ENCODE assay signal across 29 cellular contexts in genomic region chr1:29944253-29944652, GRCh38.
"Had no signal": no experiment of that assay in that cellular context is flagged by ENCODE, and none has a peak within 500 bp of the region (broad histone marks: within the 10 kb centered on the region; RNA-seq: fewer than 3 reads in every experiment).

No MANE protein-coding gene starts in this region.

- H3K9me3 Mint-ChIP-seq: activated CD4-positive, alpha-beta memory T cell treated with anti-CD3 and anti-CD28 coated beads, Interleukin-2, amount 10 ng/mL, durations not matched to agents 7 days and 5 days; activated naive CD4-positive, alpha-beta T cell treated with anti-CD3 and anti-CD28 coated beads for 36 hours; activated T-helper 17 cell treated with anti-CD3 and anti-CD28 coated beads, Interleukin-2, amount 50 U/mL, for 72 hours; T-helper 1 cell treated with Interleukin-12 subunit alpha and Interleukin-12 subunit beta and Interleukin-4 antibody, amounts not matched to agents 30 μg/mL and 1 μg/mL, for 36 hours had no signal

- H3K9me3 ChIP-seq: Peyer's patch had no signal

- H3K4me1 Mint-ChIP-seq: activated CD4-positive, alpha-beta memory T cell treated with anti-CD3 and anti-CD28 coated beads, Interleukin-2, amount 10 ng/mL, durations not matched to agents 7 days and 5 days; activated CD4-positive, alpha-beta T cell treated with anti-CD3 and anti-CD28 coated beads for 36 hours; activated T-helper 17 cell treated with anti-CD3 and anti-CD28 coated beads, Interleukin-2, amount 50 U/mL, for 72 hours had no signal

- ATAC-seq: activated CD4-positive, alpha-beta T cell treated with anti-CD3 and anti-CD28 coated beads for 36 hours; activated T-helper 17 cell treated with anti-CD3 and anti-CD28 coated beads, Interleukin-2, amount 50 U/mL, for 72 hours had no signal

- H3K27me3 ChIP-seq: cardiac muscle cell, Peyer's patch had no signal

- H3K36me3 ChIP-seq: cardiac muscle cell, Peyer's patch, WERI-Rb-1 had no signal

- H3K4me3 ChIP-seq: cardiac muscle cell, Peyer's patch had no signal

- DNase-seq: activated CD4-positive, alpha-beta memory T cell treated with anti-CD3 and anti-CD28 coated beads, Interleukin-2, amount 10 ng/mL, durations not matched to agents 7 days and 5 days; activated CD4-positive, alpha-beta T cell treated with anti-CD3 and anti-CD28 coated beads for 36 hours; activated CD4-positive, alpha-beta T cell treated with anti-CD3 and anti-CD28 coated beads, Interleukin-2, amount 50 U/mL, for 1 hour; activated gamma-delta T cell; activated naive CD4-positive, alpha-beta T cell treated with anti-CD3 and anti-CD28 coated beads for 36 hours; activated T-cell treated with anti-CD3 and anti-CD28 coated beads for 4 hours; activated T-cell treated with anti-CD3 and anti-CD28 coated beads, Interleukin-2, amount 50 U/mL, for 48 hours; amygdala; cerebellar nuclear complex; Kasumi-1; NCI-H1048; NCI-H146; NCI-H187 treated with DMSO at 0.1 percent for 48 hours; NCI-H2081 treated with DMSO at 0.1 percent for 48 hours; NCI-H446; NCI-H524; NCI-H748 treated with DMSO at 0.1 percent for 48 hours; Peyer's patch; SHP77 treated with DMSO at 0.1 percent for 48 hours; T-helper 9 cell; WERI-Rb-1 had no signal

- H3K27ac Mint-ChIP-seq: activated CD4-positive, alpha-beta memory T cell treated with anti-CD3 and anti-CD28 coated beads, Interleukin-2, amount 10 ng/mL, durations not matched to agents 7 days and 5 days; activated CD4-positive, alpha-beta T cell treated with anti-CD3 and anti-CD28 coated beads for 36 hours; activated naive CD4-positive, alpha-beta T cell treated with anti-CD3 and anti-CD28 coated beads for 36 hours; activated naive CD8-positive, alpha-beta T cell; activated T-helper 17 cell treated with anti-CD3 and anti-CD28 coated beads, Interleukin-2, amount 50 U/mL, for 72 hours; T-helper 1 cell treated with Interleukin-12 subunit alpha and Interleukin-12 subunit beta and Interleukin-4 antibody, amounts not matched to agents 30 μg/mL and 1 μg/mL, for 36 hours had no signal

- H3K4me3 Mint-ChIP-seq: activated CD4-positive, alpha-beta memory T cell treated with anti-CD3 and anti-CD28 coated beads, Interleukin-2, amount 10 ng/mL, durations not matched to agents 7 days and 5 days; activated CD4-positive, alpha-beta T cell treated with anti-CD3 and anti-CD28 coated beads for 36 hours; activated naive CD4-positive, alpha-beta T cell treated with anti-CD3 and anti-CD28 coated beads for 36 hours; activated naive CD8-positive, alpha-beta T cell; activated T-helper 17 cell treated with anti-CD3 and anti-CD28 coated beads, Interleukin-2, amount 50 U/mL, for 72 hours; brain; T-helper 1 cell treated with Interleukin-12 subunit alpha and Interleukin-12 subunit beta and Interleukin-4 antibody, amounts not matched to agents 30 μg/mL and 1 μg/mL, for 36 hours had no signal

- H3K27ac ChIP-seq: cardiac muscle cell, Peyer's patch, WERI-Rb-1 had no signal

- H3K4me1 ChIP-seq: Peyer's patch had no signal

- FAIRE-seq: astrocyte, colon, TTC549 had no signal

- H3K36me3 Mint-ChIP-seq: activated naive CD8-positive, alpha-beta T cell; brain had no signal
